In the genomic region with DNA sequence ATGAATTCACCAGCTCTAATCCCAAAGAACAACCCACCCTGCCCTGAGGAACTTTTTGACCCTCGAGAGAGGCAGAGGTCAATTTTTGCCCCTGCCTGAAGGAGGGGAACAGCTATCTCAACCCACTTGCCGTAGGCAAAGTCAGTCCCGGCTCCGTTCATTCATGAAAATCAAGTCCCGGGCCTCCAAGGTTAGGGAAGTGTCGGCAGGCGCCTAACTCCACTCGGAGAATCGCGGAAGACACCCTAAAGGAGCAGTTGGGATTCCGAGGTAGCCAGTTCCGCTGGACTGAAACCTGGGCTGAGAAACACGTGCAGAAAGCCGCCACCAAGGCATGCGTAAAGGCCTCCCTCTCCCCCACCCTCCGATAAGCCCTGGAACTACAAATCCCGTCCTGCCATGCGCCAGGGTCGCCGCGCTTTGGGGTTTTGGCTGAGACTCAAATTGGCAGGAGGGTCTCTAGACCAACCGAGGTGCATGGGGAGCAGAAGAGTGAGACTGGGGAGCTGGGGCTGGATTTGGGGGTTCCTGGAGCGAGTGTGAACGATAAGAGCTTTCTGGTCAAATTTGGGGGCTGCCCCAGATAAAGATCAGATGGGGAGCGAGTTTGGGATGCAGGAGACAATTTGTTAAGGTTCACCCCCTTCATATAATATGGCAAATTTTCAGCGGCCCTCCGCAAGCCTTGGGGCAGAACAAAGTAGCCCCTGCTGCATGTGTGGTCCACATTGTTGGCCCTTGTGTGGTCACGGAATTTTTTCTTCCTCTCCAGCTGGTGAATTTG, we compare ENCODE assay signal across 7 cellular contexts. TPM values are rescaled to one million over a fixed set of nuclear protein-coding genes. Genes with fewer than 3 reads are reported as not detected.
DNase-seq lines count a peak whose midpoint lies in the region; ATAC-seq, FAIRE-seq and TF ChIP-seq lines count a peak whose summit lies in the region.

TSS of gene TNPO2 (minus strand) at position 290 of the 784 bp plus-strand sequence. CDS start 2,955 bp downstream, outside the sequence.

- H3K4me1 ChIP-seq in body of pancreas: peaks cover 37% of the 10 kb centered on the region
- peaks cover 5% of the 10 kb centered on the region for H3K4me1 ChIP-seq in iPS-15b (ENCODE audit: control insufficient read depth, insufficient read depth, low read length)

- FAIRE-seq in GM18507 (lab: Jason Lieb, UNC): peak; percentile 90

- TF ChIP-seq CTCF in body of pancreas (IDR thresholded peaks at IDR 0.05): no peak

- H3K36me3 ChIP-seq in body of pancreas (replicated peaks in 1 of 2; ENCODE audit: insufficient read depth in 1 of 2, low read depth in 2 of 2) (no peaks in the 10 kb centered on the region), iPS-15b (ENCODE audit: control insufficient read depth, insufficient read depth, low read length) (peaks cover 4% of the 10 kb centered on the region)

- peak within 1 kb of the TSS; percentile 66 for H3K9ac ChIP-seq in iPS-15b (ENCODE audit: low read depth, low read length)

- ATAC-seq in body of pancreas (no peak), HG03520 (IDR thresholded peaks at IDR 0.05; ENCODE audit: unreplicated experiment) (no peak)

- whole genome bisulfite sequencing in body of pancreas, 2 donors: 4 to 5% methylated on average over 25 to 28 of the region's 28 CpGs

- TF ChIP-seq POLR2A in body of pancreas (IDR thresholded peaks at IDR 0.05): peak in 1 of 3 donors; percentile 14

- H3K4me3 ChIP-seq in body of pancreas (peak within 1 kb of the TSS; percentile 14 to 27), iPS-15b (ENCODE audit: low read depth, low read length) (peak within 1 kb of the TSS; percentile 84), skeletal muscle cell (ENCODE audit: low read depth, low read length) (peak within 1 kb of the TSS; percentile 75)

- DNase-seq in GM18507 (ENCODE audit: extremely low spot score, insufficient read length, low read depth) (no peak), NCI-H1694 (lab: John Stamatoyannopoulos, UW) (peak; percentile 53), T-helper 9 cell (peak; percentile 48), body of pancreas (peak; percentile 54 to 64 (median 60)), skeletal muscle cell (ENCODE audit: low read depth) (no peak)

- peak within 1 kb of the TSS; percentile 53 to 93 (median 88) for H3K27ac ChIP-seq in body of pancreas

- H3K9me3 ChIP-seq in body of pancreas (no peaks in the 10 kb centered on the region), iPS-15b (ENCODE audit: control insufficient read depth, insufficient read depth, low read length) (no peaks in the 10 kb centered on the region)

- H3K27me3 ChIP-seq in body of pancreas (no peaks in the 10 kb centered on the region), iPS-15b (ENCODE audit: control insufficient read depth, insufficient read depth, low read length) (no peaks in the 10 kb centered on the region)

- intact Hi-C loops in body of pancreas (cut with DNase I): no loop called here

RNA-seq across cellular contexts. Expression of gene TNPO2, which starts in this region (rescaled TPM):
- total RNA-seq in body of pancreas: 10 to 100 TPM; 15.0 to 35.6 TPM

Comparison
In these comparisons a context has a peak if more than half of its experiments do, and no peak if none do; other contexts are left out.
1. DNase-seq: peak in NCI-H1694 (single experiment), T-helper 9 cell (single experiment) and body of pancreas (4 of 4); none in GM18507 (single experiment) and skeletal muscle cell (single experiment).
2. H3K4me3 ChIP-seq: peak in every context shown above with its lines; median percentile 84 in iPS-15b; 75 in skeletal muscle cell; 20 in body of pancreas.